Comparison of ENCODE assay signal across 13 cellular contexts in the genomic region with DNA sequence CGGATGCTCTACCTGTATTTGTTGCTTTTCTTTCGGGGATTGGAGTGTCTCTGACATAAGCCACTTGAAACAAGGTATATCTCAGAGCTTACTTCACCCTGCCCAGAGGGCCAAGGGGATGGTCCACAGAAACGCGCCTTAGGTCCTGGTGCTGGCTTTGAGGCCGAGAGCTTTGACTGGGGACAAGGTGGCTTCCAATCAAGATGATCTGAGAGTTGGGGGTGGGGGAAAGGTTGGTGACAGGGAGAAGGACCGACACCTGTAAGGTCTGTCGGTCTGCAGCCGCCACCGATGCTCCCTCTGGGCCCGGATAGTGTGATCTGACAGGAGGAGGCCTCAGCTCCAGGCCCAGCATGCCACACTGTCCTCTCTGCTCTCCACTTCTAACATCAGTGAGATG. TPM values are rescaled to one million over a fixed set of nuclear protein-coding genes. Genes with fewer than 3 reads are reported as not detected.
DNase-seq lines count a peak whose midpoint lies in the region; ATAC-seq, FAIRE-seq and TF ChIP-seq lines count a peak whose summit lies in the region.
"Had no signal": no experiment of that assay in that cellular context is flagged by ENCODE, and none has a peak within 500 bp of the region (broad histone marks: within the 10 kb centered on the region; RNA-seq: fewer than 3 reads in every experiment).

No MANE protein-coding gene starts in this region.

- in situ Hi-C loops in GM12878 (cut with MboI), result no loop called here

- H3K27me3 Mint-ChIP-seq in HFFc6 (ENCODE audit: insufficient read depth) (no peaks in the 10 kb centered on the region), natural killer cell (ENCODE audit: low read depth in 2 of 2) (no peaks in the 10 kb centered on the region)

- intact Hi-C loops in GM12878 (cut with micrococcal nuclease; ENCODE audit: unreplicated experiment), result no loop called here
- intact Hi-C loops in natural killer cell (cut with micrococcal nuclease), result no loop called here

- H3K4me3 ChIP-seq in ACC112 (ENCODE audit: low read depth, low read length) (no peak overlapping the region), GM12878 (no peak overlapping the region), smooth muscle cell (no peak overlapping the region)

- DNase-seq in HFFc6, result no peak
- DNase-seq in GM12878 (ENCODE audit: low read depth, low spot score), result no peak
- DNase-seq in natural killer cell, result no peak
- no peak for DNase-seq in dedifferentiated amniotic fluid mesenchymal stem cell (ENCODE audit: extremely low spot score)
- no peak for DNase-seq in NCI-H1930 (lab: John Stamatoyannopoulos, UW)
- DNase-seq in NCI-H345 treated with DMSO at 0.1 percent for 48 hours (lab: John Stamatoyannopoulos, UW; ENCODE audit: unreplicated experiment), result no peak
- DNase-seq in smooth muscle cell (lab: John Stamatoyannopoulos, UW; ENCODE audit: unreplicated experiment), result no peak
- DNase-seq: C1 segment of cervical spinal cord, foreskin keratinocyte had no signal

- H3K4me2 ChIP-seq in GM12878 (ENCODE audit: control insufficient read depth, insufficient read depth) (no peak overlapping the region), smooth muscle cell (no peak overlapping the region)

- BruUV-seq in GM12878 (replicated peaks; lab: Mats Ljungman, UMichigan), result no TSS peak

- CTCF ChIA-PET in GM12878 (lab: Yijun Ruan, JAX), result interaction anchor here (0.6 to 3.2 kb wide), 11 partner anchors 11 to 111 kb away, joined by 3 to 15 read pairs (median 5); partner anchors contain the start of gene MAP3K14

- RAD21 ChIA-PET in GM12878 (lab: Charles Lee; ENCODE audit: unreplicated experiment), result interaction anchor here (0.6 to 3.3 kb wide), 5 partner anchors 23 to 100 kb away, joined by 3 to 15 read pairs (median 4); partner anchors contain the start of gene MAP3K14

- H3K9ac ChIP-seq in GM12878 (ENCODE audit: control insufficient read depth, insufficient read depth, low read length) (no peak overlapping the region; the same call in 1 of the 2 replicates), smooth muscle cell (ENCODE audit: low read depth) (no peak overlapping the region)

- peaks cover 13% of the 10 kb centered on the region for H3K79me2 ChIP-seq in ACC112 (ENCODE audit: control insufficient read depth, insufficient read depth, low read length, unreplicated experiment)
- H3K79me2 ChIP-seq in GM12878 (ENCODE audit: control insufficient read depth, insufficient read depth, low read length), result no peaks in the 10 kb centered on the region
- H3K79me2 ChIP-seq in smooth muscle cell (ENCODE audit: low read depth), result no peaks in the 10 kb centered on the region

- H4K20me1 ChIP-seq in GM12878 (ENCODE audit: control insufficient read depth, insufficient read depth) (no peaks in the 10 kb centered on the region), smooth muscle cell (ENCODE audit: low read depth) (no peaks in the 10 kb centered on the region)

- H2AFZ ChIP-seq in ACC112 (ENCODE audit: low read length, unreplicated experiment) (no peak overlapping the region), GM12878 (ENCODE audit: control insufficient read depth, low read depth, low read length) (no peak overlapping the region), smooth muscle cell (ENCODE audit: low read depth) (no peak overlapping the region)

- WGBS in GM12878 (ENCODE audit: insufficient coverage, insufficient replicate concordance, low lambda C conversion rate, missing lambda C conversion rate), result 97% methylated on average over 10 of the region's 10 CpGs
- WGBS in smooth muscle cell (ENCODE audit: low lambda C conversion rate), result 93% methylated on average over 10 of the region's 10 CpGs

- H3K9me3 Mint-ChIP-seq in HFFc6 (no peaks in the 10 kb centered on the region), natural killer cell (no peaks in the 10 kb centered on the region)

- 0 out of 2 replicates have a peak overlapping the region, but pooled peaks have one; percentile 24 for H3K27ac Mint-ChIP-seq in HFFc6
- H3K27ac Mint-ChIP-seq in natural killer cell, result peak overlapping the region; percentile 29 to 77

- peaks cover 34% of the 10 kb centered on the region for H3K36me3 ChIP-seq in ACC112 (ENCODE audit: insufficient read depth, low read length)
- H3K36me3 ChIP-seq in GM12878 (ENCODE audit: control insufficient read depth in 2 of 2, insufficient read depth in 2 of 2, low read length in 1 of 2), result peaks cover 44% of the 10 kb centered on the region in 2 experiments
- H3K36me3 ChIP-seq in smooth muscle cell (ENCODE audit: low read depth), result no peaks in the 10 kb centered on the region

- TF ChIP-seq RAD21 in GM12878 (IDR thresholded peaks at IDR 0.05; ENCODE audit: insufficient read depth, low read depth, low read length), result no peak

- TF ChIP-seq EP300 in GM12878 (IDR thresholded peaks at IDR 0.05; ENCODE audit: borderline replicate concordance in 1 of 2, control insufficient read depth in 1 of 2, low read depth in 2 of 2, low read length in 2 of 2), result no peak

- H3K36me3 Mint-ChIP-seq in HFFc6 (ENCODE audit: low read depth), result peaks cover 35% of the 10 kb centered on the region
- no peaks in the 10 kb centered on the region for H3K36me3 Mint-ChIP-seq in natural killer cell

- H3K27ac ChIP-seq in ACC112 (ENCODE audit: low read depth, low read length) (peak overlapping the region; percentile 16; the same call in 1 of the 2 replicates), GM12878 (ENCODE audit: control insufficient read depth, insufficient read depth) (peak overlapping the region; percentile 44), smooth muscle cell (ENCODE audit: low read depth) (no peak overlapping the region)
- H3K27ac ChIP-seq: foreskin keratinocyte had no signal

- H3F3A ChIP-seq in smooth muscle cell (ENCODE audit: low read depth), result no peaks in the 10 kb centered on the region

- no peak for ATAC-seq in GM12878
- ATAC-seq in natural killer cell, result no peak

- no peak for FAIRE-seq in GM12878 (lab: Jason Lieb, UNC)

- H3K27me3 ChIP-seq in ACC112 (ENCODE audit: insufficient read depth, low read length), result no peaks in the 10 kb centered on the region
- no peaks in the 10 kb centered on the region for H3K27me3 ChIP-seq in GM12878 (replicated peaks in 1 of 2; ENCODE audit: control insufficient read depth in 2 of 2, insufficient read depth in 2 of 2, low read length in 1 of 2)
- no peaks in the 10 kb centered on the region for H3K27me3 ChIP-seq in smooth muscle cell (ENCODE audit: low read depth)
- H3K27me3 ChIP-seq: foreskin keratinocyte had no signal

- no peak overlapping the region for H3K4me3 Mint-ChIP-seq in HFFc6
- H3K4me3 Mint-ChIP-seq in natural killer cell, result no peak overlapping the region

- H3K9me3 ChIP-seq in GM12878 (replicated peaks; ENCODE audit: control insufficient read depth, insufficient read depth, low read length) (no peaks in the 10 kb centered on the region), smooth muscle cell (replicated peaks; ENCODE audit: low read depth) (no peaks in the 10 kb centered on the region)

- SMC1A ChIA-PET in GM12878 (lab: Charles Lee; ENCODE audit: uncharacterized antibody, unreplicated experiment), result interaction anchor here (0.7 to 2.2 kb wide), 6 partner anchors 10 to 50 kb away, joined by 3 to 11 read pairs (median 4); no protein-coding TSS in a partner anchor

- TF ChIP-seq POLR2A in GM12878 (IDR thresholded peaks at IDR 0.05; ENCODE audit: low read depth, low read length), result no peak

- no peak for TF ChIP-seq CTCF in HFFc6 (IDR thresholded peaks at IDR 0.05)
- TF ChIP-seq CTCF in GM12878 (IDR thresholded peaks at IDR 0.05 in 2 of 3, conservative IDR thresholded peaks at IDR 0.05 in 1 of 3; ENCODE audit: control insufficient read depth in 2 of 3, extremely low read depth in 1 of 3, insufficient read depth in 1 of 3, low read depth in 3 of 3, low read length in 3 of 3), result no peak
- no peak for TF ChIP-seq CTCF in natural killer cell (IDR thresholded peaks at IDR 0.05)
- no peak for TF ChIP-seq CTCF in smooth muscle cell (IDR thresholded peaks at IDR 0.05; ENCODE audit: borderline replicate concordance, insufficient read depth, poor library complexity, severe bottlenecking)

- peaks cover 12% of the 10 kb centered on the region for H3K4me1 Mint-ChIP-seq in HFFc6 (ENCODE audit: low read depth)
- H3K4me1 Mint-ChIP-seq in natural killer cell, result peaks cover 6 to 11% of the 10 kb centered on the region in 2 donors

- H3K4me1 ChIP-seq in ACC112 (ENCODE audit: control insufficient read depth, insufficient read depth, low read length, unreplicated experiment) (peaks cover 6% of the 10 kb centered on the region), GM12878 (ENCODE audit: control insufficient read depth, insufficient read depth, low read length) (no peaks in the 10 kb centered on the region), smooth muscle cell (ENCODE audit: low read depth) (no peaks in the 10 kb centered on the region)
- H3K4me1 ChIP-seq: foreskin keratinocyte had no signal

- POLR2A ChIA-PET in GM12878 (lab: Charles Lee), result interaction anchor here (0.5 kb wide), 1 partner anchor 981 kb away, joined by 3 read pairs; no protein-coding TSS in a partner anchor

RNA-seq across cellular contexts. Expression of gene SPATA32, which starts 21.8 kb away (rescaled TPM):
- total RNA-seq in HFFc6 (2021; fragmentation: NEBNext Ultra II Directional; extraction: Animal tissue kit (Norgen Biotek cat#: 25700)), result under 1 TPM in 1 of 6 experiments, not detected in 5; 0.11 TPM
- 0.24 TPM in 1 of 2 replicates, not detected in the other for total RNA-seq in GM12878 (2013; cell fraction: nucleolus; rRNA removed)
- 0.11 TPM in 1 of 2 replicates, not detected in the other for total RNA-seq in GM12878 (2014; rRNA removed)
- not detected in 2 replicates for total RNA-seq in GM12878 (2014; rRNA removed; fragmentation: Illumina TruSeq; extraction: Trizol)
- 0.13 and 0.21 TPM in 2 replicates for total RNA-seq in GM12878 (2021)
- 0.24 TPM for polyA plus RNA-seq in GM12878 (2011; ENCODE audit: low read depth)
- polyA plus RNA-seq in GM12878 (2011; rRNA removed), result 0.03 TPM in 1 of 2 replicates, not detected in the other
- polyA plus RNA-seq in GM12878 (2011; cell fraction: cytosol; rRNA removed), result not detected in 2 replicates
- 0.06 and 0.10 TPM in 2 replicates for polyA plus RNA-seq in GM12878 (2011; cell fraction: nucleus; rRNA removed)
- 0.29 and 0.32 TPM in 2 replicates for polyA plus RNA-seq in GM12878 (2012)
- polyA plus RNA-seq in GM12878 (2014; fragmentation: Illumina TruSeq; extraction: Trizol), result not detected in 2 replicates
- polyA plus RNA-seq in GM12878 (2014; fragmentation: Nextera tagmentation; extraction: Ambion mirVana), result under 1 TPM; 0.11 to 0.13 TPM
- polyA plus RNA-seq in GM12878 (2014; rRNA removed), result 0.06 TPM in 1 of 2 replicates, not detected in the other
- under 1 TPM in 1 of 2 experiments, not detected in 1; 0.35 TPM for polyA plus RNA-seq in GM12878 (2016; fragmentation: Nextera tagmentation; extraction: Ambion mirVana)
- polyA minus RNA-seq in GM12878 (2011; rRNA and poly(A)+ RNA removed), result not detected in 2 replicates
- not detected in 2 replicates for polyA minus RNA-seq in GM12878 (2011; cell fraction: cytosol; rRNA and poly(A)+ RNA removed)
- not detected in 2 replicates for polyA minus RNA-seq in GM12878 (2011; cell fraction: nucleus; rRNA and poly(A)+ RNA removed)
- under 1 TPM in 1 of 3 donors, not detected in 2; 0.43 TPM for total RNA-seq in natural killer cell
- total RNA-seq in smooth muscle cell, result not detected in 2 replicates
- 0.27 TPM in 1 of 2 replicates, not detected in the other for polyA plus RNA-seq in smooth muscle cell
- total RNA-seq: dermis microvascular lymphatic vessel endothelial cell, foreskin keratinocyte, occipital lobe, SK-MEL-5 had no signal
- polyA plus RNA-seq: foreskin keratinocyte had no signal

RNA-seq across cellular contexts. Expression of gene MAP3K14, which starts 33.1 kb away (rescaled TPM):
- 1 to 10 TPM; 5.6 to 8.8 (median 6.6) TPM for total RNA-seq in HFFc6 (2021; fragmentation: NEBNext Ultra II Directional; extraction: Animal tissue kit (Norgen Biotek cat#: 25700))
- 26.9 and 29.0 TPM in 2 replicates for total RNA-seq in GM12878 (2013; cell fraction: nucleolus; rRNA removed)
- total RNA-seq in GM12878 (2014; rRNA removed) (18.0 and 21.2 TPM in 2 replicates), GM12878 (2014; rRNA removed; fragmentation: Illumina TruSeq; extraction: Trizol) (7.5 and 9.3 TPM in 2 replicates), GM12878 (2021) (33.3 and 35.9 TPM in 2 replicates), natural killer cell (10 to 100 TPM; 28.0 to 31.9 (median 31.6) TPM), smooth muscle cell (1.5 and 1.7 TPM in 2 replicates)
- polyA plus RNA-seq in GM12878 (2011; ENCODE audit: low read depth), result 7.5 TPM
- polyA plus RNA-seq in GM12878 (2011; rRNA removed) (4.8 and 12.4 TPM in 2 replicates), GM12878 (2014; fragmentation: Illumina TruSeq; extraction: Trizol) (6.7 and 18.2 TPM in 2 replicates), GM12878 (2014; fragmentation: Nextera tagmentation; extraction: Ambion mirVana) (1 to 10 TPM; 2.1 to 4.5 TPM), GM12878 (2014; rRNA removed) (23.9 and 24.4 TPM in 2 replicates), GM12878 (2016; fragmentation: Nextera tagmentation; extraction: Ambion mirVana) (10 to 100 TPM; 23.2 to 25.1 TPM), smooth muscle cell (1.8 and 2.7 TPM in 2 replicates)
- polyA plus RNA-seq in GM12878 (2011; cell fraction: cytosol; rRNA removed), result 16.6 and 19.6 TPM in 2 replicates
- 24.6 and 35.3 TPM in 2 replicates for polyA plus RNA-seq in GM12878 (2011; cell fraction: nucleus; rRNA removed)
- polyA plus RNA-seq in GM12878 (2012), result 17.1 and 17.4 TPM in 2 replicates
- 9.2 and 17.2 TPM in 2 replicates for polyA minus RNA-seq in GM12878 (2011; rRNA and poly(A)+ RNA removed)
- 6.3 and 8.7 TPM in 2 replicates for polyA minus RNA-seq in GM12878 (2011; cell fraction: cytosol; rRNA and poly(A)+ RNA removed)
- 5.9 and 10.3 TPM in 2 replicates for polyA minus RNA-seq in GM12878 (2011; cell fraction: nucleus; rRNA and poly(A)+ RNA removed)
